Comparison of ENCODE assay signal across 20 cellular contexts in genomic region chr4:144663852-144664488, GRCh38. TPM values are rescaled to one million over a fixed set of nuclear protein-coding genes. Genes with fewer than 3 reads are reported as not detected.
DNase-seq lines count a peak whose midpoint lies in the region; ATAC-seq and TF ChIP-seq lines count a peak whose summit lies in the region.
"Had no signal": no experiment of that assay in that cellular context is flagged by ENCODE, and none has a peak within 500 bp of the region (broad histone marks: within the 10 kb centered on the region; RNA-seq: fewer than 3 reads in every experiment).

No MANE protein-coding gene starts in this region.

- peak; percentile 24 for ATAC-seq in activated naive CD8-positive, alpha-beta T cell treated with anti-CD3 and anti-CD28 coated beads, Interleukin-2, amount 50 U/mL, for 24 hours
- no peak for ATAC-seq in T-cell (replicated peaks in 1 of 4)
- ATAC-seq in Right ventricle myocardium inferior, result no peak
- no peak for ATAC-seq in HG02678 (IDR thresholded peaks at IDR 0.05; ENCODE audit: unreplicated experiment)

- no peaks in the 10 kb centered on the region for H3K27me3 ChIP-seq in Loucy (ENCODE audit: insufficient read depth, low read length, poor library complexity, severe bottlenecking)
- H3K27me3 ChIP-seq: Peyer's patch had no signal

- H3K36me3 ChIP-seq in Loucy (ENCODE audit: insufficient read depth, low read length), result peaks cover 70% of the 10 kb centered on the region
- H3K36me3 ChIP-seq: Peyer's patch had no signal

- H3K9me3 Mint-ChIP-seq in activated naive CD8-positive, alpha-beta T cell treated with anti-CD3 and anti-CD28 coated beads, Interleukin-2, amount 50 U/mL, for 24 hours, result no peaks in the 10 kb centered on the region
- no peaks in the 10 kb centered on the region for H3K9me3 Mint-ChIP-seq in activated naive CD8-positive, alpha-beta T cell treated with anti-CD3 and anti-CD28 coated beads for 36 hours
- H3K9me3 Mint-ChIP-seq in immature natural killer cell (no peaks in the 10 kb centered on the region), T-cell (no peaks in the 10 kb centered on the region)

- no peaks in the 10 kb centered on the region for H3K4me1 Mint-ChIP-seq in activated naive CD8-positive, alpha-beta T cell treated with anti-CD3 and anti-CD28 coated beads, Interleukin-2, amount 50 U/mL, for 24 hours
- no peaks in the 10 kb centered on the region for H3K4me1 Mint-ChIP-seq in activated naive CD8-positive, alpha-beta T cell treated with anti-CD3 and anti-CD28 coated beads for 36 hours
- peaks cover 7% of the 10 kb centered on the region in 2 donors for H3K4me1 Mint-ChIP-seq in immature natural killer cell
- H3K4me1 Mint-ChIP-seq in T-cell, result no peaks in the 10 kb centered on the region

- H3K36me3 Mint-ChIP-seq in activated naive CD8-positive, alpha-beta T cell treated with anti-CD3 and anti-CD28 coated beads, Interleukin-2, amount 50 U/mL, for 24 hours (ENCODE audit: low read depth), result no peaks in the 10 kb centered on the region
- no peaks in the 10 kb centered on the region for H3K36me3 Mint-ChIP-seq in activated naive CD8-positive, alpha-beta T cell treated with anti-CD3 and anti-CD28 coated beads for 36 hours
- H3K36me3 Mint-ChIP-seq in immature natural killer cell (no peaks in the 10 kb centered on the region), T-cell (no peaks in the 10 kb centered on the region)

- H3F3A ChIP-seq in Loucy (ENCODE audit: low read depth), result peaks cover 15% of the 10 kb centered on the region

- peak overlapping the region; percentile 44 for H3K27ac ChIP-seq in substantia nigra (ENCODE audit: low read depth, low read length, poor library complexity, severe bottlenecking)
- H3K27ac ChIP-seq: Peyer's patch had no signal

- peaks cover 74% of the 10 kb centered on the region for H3K4me1 ChIP-seq in Loucy (ENCODE audit: insufficient read depth, low read length, poor library complexity, severe bottlenecking)
- H3K4me1 ChIP-seq: Peyer's patch had no signal

- CTCF ChIA-PET in T-cell (lab: Charles Lee), result no interaction called here

- H3K79me2 ChIP-seq in Loucy (ENCODE audit: insufficient read depth, low read length), result peaks cover 76% of the 10 kb centered on the region

- H3K4me3 Mint-ChIP-seq in activated naive CD8-positive, alpha-beta T cell treated with anti-CD3 and anti-CD28 coated beads, Interleukin-2, amount 50 U/mL, for 24 hours, result no peak overlapping the region
- no peak overlapping the region for H3K4me3 Mint-ChIP-seq in activated naive CD8-positive, alpha-beta T cell treated with anti-CD3 and anti-CD28 coated beads for 36 hours
- peak overlapping the region in 2 of 5 donors; percentile 21 to 30 for H3K4me3 Mint-ChIP-seq in immature natural killer cell
- no peak overlapping the region for H3K4me3 Mint-ChIP-seq in T-cell

- no peaks in the 10 kb centered on the region for H3K9me2 ChIP-seq in Loucy (replicated peaks; ENCODE audit: low read depth, low read length)

- POLR2A ChIA-PET in T-cell (lab: Charles Lee), result no interaction called here

- no peak overlapping the region for H2AFZ ChIP-seq in Loucy (ENCODE audit: low read length)

- H3K4me3 ChIP-seq in Loucy (ENCODE audit: low read length, poor library complexity, severe bottlenecking), result peak overlapping the region; percentile 71
- H3K4me3 ChIP-seq: Peyer's patch had no signal

- no peak for DNase-seq in activated naive CD8-positive, alpha-beta T cell treated with anti-CD3 and anti-CD28 coated beads, Interleukin-2, amount 50 U/mL, for 24 hours
- no peak for DNase-seq in activated naive CD8-positive, alpha-beta T cell treated with anti-CD3 and anti-CD28 coated beads for 36 hours
- DNase-seq in immature natural killer cell (peak in 2 of 3 donors; percentile 1 to 6), substantia nigra (lab: John Stamatoyannopoulos, UW) (peak in 2 of 49 donors; percentile 14 to 19), T-cell (no peak), Right ventricle myocardium inferior (ENCODE audit: missing footprints) (no peak)
- DNase-seq: Calu3, MM.1S, NCI-H1048, NCI-H1417, NCI-H1694, NCI-H2029 treated with DMSO at 0.1 percent for 48 hours, NCI-H446 treated with DMSO at 0.1 percent for 48 hours, NCI-H526, NCI-H82, OCI-M1, Peyer's patch had no signal

- H3K9ac ChIP-seq in Loucy (ENCODE audit: low read depth, low read length, poor library complexity, severe bottlenecking), result peak overlapping the region; percentile 90

- intact Hi-C loops in Right ventricle myocardium inferior (cut with DNase I), result no loop called here

- peaks cover 2% of the 10 kb centered on the region for H3K27me3 Mint-ChIP-seq in activated naive CD8-positive, alpha-beta T cell treated with anti-CD3 and anti-CD28 coated beads, Interleukin-2, amount 50 U/mL, for 24 hours
- peaks cover 8% of the 10 kb centered on the region for H3K27me3 Mint-ChIP-seq in activated naive CD8-positive, alpha-beta T cell treated with anti-CD3 and anti-CD28 coated beads for 36 hours
- H3K27me3 Mint-ChIP-seq in immature natural killer cell (ENCODE audit: low read depth in 3 of 3) (peaks cover 0 to 3% (median 0%) of the 10 kb centered on the region in 3 donors), T-cell (peaks cover 4 to 5% of the 10 kb centered on the region in 2 donors)

- H3K4me2 ChIP-seq in Loucy (ENCODE audit: low read depth, low read length, poor library complexity, severe bottlenecking), result peak overlapping the region; percentile 82

- no peaks in the 10 kb centered on the region for H4K20me1 ChIP-seq in Loucy (ENCODE audit: insufficient read depth, low read length, poor library complexity, severe bottlenecking)

- no peak for TF ChIP-seq CTCF in Loucy (conservative IDR thresholded peaks at IDR 0.05; ENCODE audit: low read length)

- no peak overlapping the region for H3K27ac Mint-ChIP-seq in activated naive CD8-positive, alpha-beta T cell treated with anti-CD3 and anti-CD28 coated beads, Interleukin-2, amount 50 U/mL, for 24 hours
- H3K27ac Mint-ChIP-seq in activated naive CD8-positive, alpha-beta T cell treated with anti-CD3 and anti-CD28 coated beads for 36 hours, result no peak overlapping the region
- H3K27ac Mint-ChIP-seq in immature natural killer cell (peak overlapping the region in 1 of 6 donors; percentile 55), T-cell (no peak overlapping the region)

- H3K9me3 ChIP-seq in Loucy (ENCODE audit: insufficient read depth, low read depth, low read length), result no peaks in the 10 kb centered on the region
- H3K9me3 ChIP-seq: Peyer's patch had no signal

RNA-seq across cellular contexts. Expression of gene HHIP, which starts 18.0 kb away (rescaled TPM):
- total RNA-seq in activated naive CD8-positive, alpha-beta T cell treated with anti-CD3 and anti-CD28 coated beads for 36 hours, result not detected
- not detected for polyA plus RNA-seq in immature natural killer cell
- total RNA-seq in T-cell (under 1 TPM in 2 of 5 donors, not detected in 3; 0.03 to 0.85 TPM), Right ventricle myocardium inferior (not detected)
- total RNA-seq: HT-29 had no signal

Comparison
In these comparisons a context has a peak if more than half of its experiments do, and no peak if none do; other contexts are left out.
1. DNase-seq: peak in immature natural killer cell (2 of 3); none in activated naive CD8-positive, alpha-beta T cell treated with anti-CD3 and anti-CD28 coated beads, Interleukin-2, amount 50 U/mL, for 24 hours (single experiment), activated naive CD8-positive, alpha-beta T cell treated with anti-CD3 and anti-CD28 coated beads for 36 hours (single experiment), T-cell (0 of 34) and Right ventricle myocardium inferior (single experiment).